In genomic region chrX:153794018-153794896, GRCh38 we compare ENCODE assay signal across 8 cellular contexts. TPM values are rescaled to one million over a fixed set of nuclear protein-coding genes. Genes with fewer than 3 reads are reported as not detected.
DNase-seq lines count a peak whose midpoint lies in the region; ATAC-seq and TF ChIP-seq lines count a peak whose summit lies in the region.

IDH3G (minus strand) TSS chrX:153794375; CDS start chrX:153794326, 49 bp downstream.
SSR4 (plus strand) TSS chrX:153794668; CDS start chrX:153794688, 20 bp downstream.

- peak within 1 kb of the TSS; percentile 81 for H3K9ac ChIP-seq in mammary epithelial cell (ENCODE audit: insufficient read depth, low read length)
- peak within 1 kb of the TSS; percentile 88 for H3K9ac ChIP-seq in iPS-20b (ENCODE audit: low read depth, low read length)

- no peaks in the 10 kb centered on the region for H3K9me3 ChIP-seq in WERI-Rb-1 (ENCODE audit: severe bottlenecking)
- H3K9me3 ChIP-seq in mammary epithelial cell (replicated peaks; ENCODE audit: insufficient read depth, low read length): peaks cover 5% of the 10 kb centered on the region
- no peaks in the 10 kb centered on the region for H3K9me3 ChIP-seq in iPS-20b (ENCODE audit: insufficient read depth, low read depth, low read length)

- CTCF ChIA-PET in mammary epithelial cell (lab: Charles Lee; ENCODE audit: low non-redundant PET): no interaction called here

- H3K27ac ChIP-seq in ACC112 (ENCODE audit: low read depth, low read length): peak within 1 kb of the TSS; percentile 87
- H3K27ac ChIP-seq in WERI-Rb-1: peak within 1 kb of the TSS; percentile 100
- H3K27ac ChIP-seq in mammary epithelial cell (ENCODE audit: insufficient read depth, low read depth, low read length): peak within 1 kb of the TSS; percentile 89
- H3K27ac ChIP-seq in iPS-20b (ENCODE audit: low read length): no peak within 1 kb of the TSS
- peak within 1 kb of the TSS; percentile 26 to 99 (median 93) for H3K27ac ChIP-seq in skin epidermis

- in situ Hi-C loops in mammary epithelial cell (cut with MboI; ENCODE audit: low sequenced_read_pairs in 2 of 2): no loop called here

- H3K27me3 ChIP-seq in ACC112 (ENCODE audit: insufficient read depth, low read length) (no peaks in the 10 kb centered on the region), WERI-Rb-1 (ENCODE audit: insufficient read depth, low read depth, severe bottlenecking) (no peaks in the 10 kb centered on the region), mammary epithelial cell (ENCODE audit: insufficient read depth, low read length) (no peaks in the 10 kb centered on the region), iPS-20b (ENCODE audit: insufficient read depth, low read length) (no peaks in the 10 kb centered on the region)

- dilution Hi-C loops in mammary epithelial cell (cut with HindIII; ENCODE audit: low sequenced_read_pairs): no loop called here

- DNase-seq in NCI-H2196 treated with DMSO at 0.1 percent for 48 hours (lab: John Stamatoyannopoulos, UW; ENCODE audit: unreplicated experiment): peak; percentile 85
- DNase-seq in WERI-Rb-1: peak; percentile 97
- peak; percentile 88 for DNase-seq in mammary epithelial cell

- H3K4me1 ChIP-seq in ACC112 (ENCODE audit: control insufficient read depth, insufficient read depth, low read length, unreplicated experiment) (peaks cover 9% of the 10 kb centered on the region), mammary epithelial cell (ENCODE audit: insufficient read depth, low read length) (peaks cover 16% of the 10 kb centered on the region), iPS-20b (ENCODE audit: insufficient read depth, low read length) (no peaks in the 10 kb centered on the region)

- peak within 1 kb of the TSS; percentile 80 for H3K4me2 ChIP-seq in mammary epithelial cell (ENCODE audit: insufficient read depth, low read depth, low read length)

- peaks cover 54% of the 10 kb centered on the region for H3K79me2 ChIP-seq in ACC112 (ENCODE audit: control insufficient read depth, insufficient read depth, low read length, unreplicated experiment)
- H3K79me2 ChIP-seq in mammary epithelial cell (ENCODE audit: insufficient read depth, low read length): peaks cover 71% of the 10 kb centered on the region

- peak within 1 kb of the TSS; percentile 85 for H3K4me3 ChIP-seq in ACC112 (ENCODE audit: low read depth, low read length)
- peak within 1 kb of the TSS; percentile 80 for H3K4me3 ChIP-seq in WERI-Rb-1 (ENCODE audit: low read depth, low read length)
- peak within 1 kb of the TSS; percentile 49 to 87 (median 74) for H3K4me3 ChIP-seq in mammary epithelial cell (replicated peaks in 1 of 3; ENCODE audit: insufficient read depth in 1 of 3, low read depth in 2 of 3, low read length in 3 of 3)
- H3K4me3 ChIP-seq in iPS-20b (ENCODE audit: low read length): peak within 1 kb of the TSS; percentile 84
- H3K4me3 ChIP-seq in skin epidermis: peak within 1 kb of the TSS; percentile 59 to 80 (median 66)

- ATAC-seq in GM18870 (IDR thresholded peaks at IDR 0.05; ENCODE audit: unreplicated experiment) (peak; percentile 69), HG03135 (IDR thresholded peaks at IDR 0.05; ENCODE audit: unreplicated experiment) (peak; percentile 89)

- WGBS in mammary epithelial cell (ENCODE audit: low coverage, missing lambda C conversion rate): 24% methylated on average over 15 of the region's 92 CpGs

- H3K36me3 ChIP-seq in ACC112 (ENCODE audit: insufficient read depth, low read length): no peaks in the 10 kb centered on the region
- H3K36me3 ChIP-seq in WERI-Rb-1: peaks cover 59% of the 10 kb centered on the region
- H3K36me3 ChIP-seq in mammary epithelial cell (ENCODE audit: insufficient read depth, low read length): no peaks in the 10 kb centered on the region
- peaks cover 30% of the 10 kb centered on the region; the same call in 1 of the 2 replicates for H3K36me3 ChIP-seq in iPS-20b (ENCODE audit: insufficient read depth, low read depth, low read length)

- intact Hi-C loops in mammary epithelial cell (cut with micrococcal nuclease): loop anchor here (1.0 kb wide), 1 partner anchor 29 kb away; no protein-coding TSS in a partner anchor

- H4K20me1 ChIP-seq in mammary epithelial cell (ENCODE audit: insufficient read depth, low read length): no peaks in the 10 kb centered on the region

- BruUV-seq in mammary epithelial cell (replicated peaks; lab: Mats Ljungman, UMichigan): no TSS peak

- TF ChIP-seq CTCF in WERI-Rb-1 (IDR thresholded peaks at IDR 0.05; ENCODE audit: low read depth, low read length) (peak; percentile 31; the same call in 1 of the 2 replicates), mammary epithelial cell (conservative IDR thresholded peaks at IDR 0.05 in 1 of 2, IDR thresholded peaks at IDR 0.05 in 1 of 2; ENCODE audit: extremely low read depth in 1 of 2, insufficient read depth in 1 of 2, low read depth in 1 of 2, low read length in 2 of 2) (no peak)

- H2AFZ ChIP-seq in ACC112 (ENCODE audit: low read length, unreplicated experiment) (peak within 1 kb of the TSS; percentile 89), mammary epithelial cell (ENCODE audit: low read depth, low read length) (peak within 1 kb of the TSS; percentile 92)

RNA-seq across cellular contexts. Expression of gene IDH3G, which starts in this region (rescaled TPM):
- total RNA-seq in mammary epithelial cell: 10 to 100 TPM; 40.5 to 54.9 TPM
- 89.3 TPM for polyA plus RNA-seq in mammary epithelial cell
- polyA minus RNA-seq in mammary epithelial cell: 76.4 TPM

RNA-seq across cellular contexts. Expression of gene SSR4, which starts in this region (rescaled TPM):
- total RNA-seq in mammary epithelial cell: 100 to 1,000 TPM; 104 to 173 TPM
- polyA plus RNA-seq in mammary epithelial cell: 276 TPM
- 111 TPM for polyA minus RNA-seq in mammary epithelial cell
